10 cellular contexts compared by ENCODE assay signal in the genomic region with DNA sequence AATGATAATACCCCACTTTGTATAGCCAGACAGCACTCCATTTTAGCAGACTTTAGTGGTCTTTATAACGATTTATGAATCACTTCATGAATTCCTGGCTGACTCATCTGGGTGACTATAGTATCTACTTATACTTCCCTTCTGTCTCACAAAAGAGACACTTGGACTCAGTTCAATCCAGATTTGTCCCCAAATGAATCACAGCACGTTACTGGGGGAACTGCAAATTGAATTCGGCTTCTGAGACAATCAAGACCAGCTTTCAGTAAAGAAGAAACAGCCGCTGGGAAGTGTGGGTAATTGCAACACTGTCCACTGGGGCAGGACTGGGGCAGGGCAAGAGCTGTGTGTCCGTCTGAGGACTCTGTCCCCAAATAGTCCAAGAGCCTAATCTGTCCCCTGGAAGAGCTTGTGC.
DNase-seq lines count a peak whose midpoint lies in the region; ATAC-seq, FAIRE-seq and TF ChIP-seq lines count a peak whose summit lies in the region.
"Had no signal": no experiment of that assay in that cellular context is flagged by ENCODE, and none has a peak within 500 bp of the region (broad histone marks: within the 10 kb centered on the region; RNA-seq: fewer than 3 reads in every experiment).

No MANE protein-coding gene starts in this region.

- H3K36me3 ChIP-seq in lower lobe of right lung = no peaks in the 10 kb centered on the region
- H3K36me3 ChIP-seq: spleen had no signal

- peaks cover 15 to 36% of the 10 kb centered on the region in 2 donors for H3K27me3 Mint-ChIP-seq in natural killer cell treated with Interleukin-12 subunit alpha and Interleukin-12 subunit beta and Interleukin-15 and Interleukin-18, amount 100 ng/mL, for 72 hours
- peaks cover 4 to 8% of the 10 kb centered on the region in 2 donors for H3K27me3 Mint-ChIP-seq in natural killer cell (ENCODE audit: low read depth in 2 of 2)

- H3K4me1 Mint-ChIP-seq in natural killer cell treated with Interleukin-12 subunit alpha and Interleukin-12 subunit beta and Interleukin-15 and Interleukin-18, amount 100 ng/mL, for 72 hours (ENCODE audit: low read depth in 2 of 2) = peaks cover 15 to 24% of the 10 kb centered on the region in 2 donors
- H3K4me1 Mint-ChIP-seq in natural killer cell = no peaks in the 10 kb centered on the region
- H3K4me1 Mint-ChIP-seq: central memory CD8-positive, alpha-beta T cell had no signal

- TF ChIP-seq POLR2A in GM12891 (IDR thresholded peaks at IDR 0.05; ENCODE audit: low read depth, low read length) = no peak

- peak overlapping the region; percentile 4 for H3K27ac ChIP-seq in caudate nucleus (ENCODE audit: low read depth, low read length)
- no peak overlapping the region for H3K27ac ChIP-seq in lower lobe of right lung

- DNase-seq in natural killer cell treated with Interleukin-12 subunit alpha and Interleukin-12 subunit beta and Interleukin-15 and Interleukin-18, amount 100 ng/mL, for 72 hours (ENCODE audit: low spot score) = no peak
- DNase-seq in natural killer cell (no peak), caudate nucleus (lab: John Stamatoyannopoulos, UW) (peak in 22 of 61 donors; percentile 1 to 41 (median 8)), lower lobe of right lung (no peak), NCI-H1436 treated with DMSO at 0.1 percent for 48 hours (lab: John Stamatoyannopoulos, UW) (no peak), NCI-H345 (lab: John Stamatoyannopoulos, UW) (no peak), GM12891 (ENCODE audit: insufficient read length, low spot score) (no peak)
- no peak for DNase-seq in stimulated activated CD4-positive, alpha-beta T cell treated with anti-CD3 and anti-CD28 coated beads, Interleukin-4, amount 100 ng/mL, for 1 hour
- DNase-seq: spleen had no signal

- H3K9me3 Mint-ChIP-seq in natural killer cell treated with Interleukin-12 subunit alpha and Interleukin-12 subunit beta and Interleukin-15 and Interleukin-18, amount 100 ng/mL, for 72 hours = peaks cover 3% of the 10 kb centered on the region
- peaks cover 0 to 8% of the 10 kb centered on the region in 2 donors for H3K9me3 Mint-ChIP-seq in natural killer cell

- intact Hi-C loops in natural killer cell (cut with micrococcal nuclease) = no loop called here
- intact Hi-C loops in lower lobe of right lung (cut with DNase I) = no loop called here

- FAIRE-seq in GM12891 (lab: Jason Lieb, UNC) = no peak

- peaks cover 17% of the 10 kb centered on the region for H3K36me3 Mint-ChIP-seq in natural killer cell treated with Interleukin-12 subunit alpha and Interleukin-12 subunit beta and Interleukin-15 and Interleukin-18, amount 100 ng/mL, for 72 hours
- H3K36me3 Mint-ChIP-seq in natural killer cell = no peaks in the 10 kb centered on the region

- H3K27ac Mint-ChIP-seq in natural killer cell treated with Interleukin-12 subunit alpha and Interleukin-12 subunit beta and Interleukin-15 and Interleukin-18, amount 100 ng/mL, for 72 hours = peak overlapping the region; percentile 89 to 91
- no peak overlapping the region for H3K27ac Mint-ChIP-seq in natural killer cell

- H3K4me3 ChIP-seq in lower lobe of right lung = no peak overlapping the region
- H3K4me3 ChIP-seq: spleen had no signal

- peak overlapping the region; percentile 68 for H3K4me3 Mint-ChIP-seq in natural killer cell treated with Interleukin-12 subunit alpha and Interleukin-12 subunit beta and Interleukin-15 and Interleukin-18, amount 100 ng/mL, for 72 hours
- no peak overlapping the region for H3K4me3 Mint-ChIP-seq in natural killer cell
- H3K4me3 Mint-ChIP-seq: central memory CD8-positive, alpha-beta T cell had no signal

- TF ChIP-seq CTCF in natural killer cell (IDR thresholded peaks at IDR 0.05) (no peak), lower lobe of right lung (IDR thresholded peaks at IDR 0.05) (no peak)

- peak; percentile 70 to 78 for ATAC-seq in natural killer cell treated with Interleukin-12 subunit alpha and Interleukin-12 subunit beta and Interleukin-15 and Interleukin-18, amount 100 ng/mL, for 72 hours
- ATAC-seq in natural killer cell (no peak), lower lobe of right lung (peak; percentile 26 to 51)

- no peaks in the 10 kb centered on the region for H3K27me3 ChIP-seq in lower lobe of right lung (ENCODE audit: low read depth)

- H3K9me3 ChIP-seq in lower lobe of right lung = no peaks in the 10 kb centered on the region
- H3K9me3 ChIP-seq: spleen had no signal

- H3K4me1 ChIP-seq in lower lobe of right lung = no peaks in the 10 kb centered on the region
- H3K4me1 ChIP-seq: spleen had no signal

TF ChIP-seq in GM12891, 5 proteins besides CTCF, POLR2A, EP300 and RAD21:
- TF ChIP-seq SPI1 (IDR thresholded peaks at IDR 0.05; ENCODE audit: low read depth, low read length) (no peak), POU2F2 (IDR thresholded peaks at IDR 0.05; ENCODE audit: low read depth, low read length) (no peak), TAF1 (IDR thresholded peaks at IDR 0.05; ENCODE audit: low read depth, low read length) (no peak), PAX5 (IDR thresholded peaks at IDR 0.05; ENCODE audit: insufficient read depth, low read length, severe bottlenecking) (no peak), POLR2AphosphoS5 (IDR thresholded peaks at IDR 0.05; ENCODE audit: low read depth, low read length) (no peak)

Comparison
In these comparisons a context has a peak if more than half of its experiments do, and no peak if none do; other contexts are left out.
1. ATAC-seq: peak in natural killer cell treated with Interleukin-12 subunit alpha and Interleukin-12 subunit beta and Interleukin-15 and Interleukin-18, amount 100 ng/mL, for 72 hours (2 of 2) and lower lobe of right lung (2 of 2); none in natural killer cell (0 of 3).
2. H3K27ac Mint-ChIP-seq: peak in natural killer cell treated with Interleukin-12 subunit alpha and Interleukin-12 subunit beta and Interleukin-15 and Interleukin-18, amount 100 ng/mL, for 72 hours (2 of 2); none in natural killer cell (0 of 2).